8 cellular contexts compared by ENCODE assay signal in genomic region chr1:35268282-35269189, GRCh38.
DNase-seq lines count a peak whose midpoint lies in the region; ATAC-seq and TF ChIP-seq lines count a peak whose summit lies in the region.

Gene ZMYM4, plus strand, starts transcription at chr1:35268709. Its CDS starts 338 bp downstream, at chr1:35269047.

- peak; percentile 54 for TF ChIP-seq POLR2A in GM15510 (IDR thresholded peaks at IDR 0.05; ENCODE audit: borderline replicate concordance, extremely low read depth, insufficient read length)

- DNase-seq in NCI-H1930 (lab: John Stamatoyannopoulos, UW) (peak; percentile 92 to 93), T1000 (lab: John Stamatoyannopoulos, UW) (peak; percentile 92), astrocyte of the hippocampus (ENCODE audit: low read depth, low spot score) (peak; percentile 99), hippocampal formation (lab: John Stamatoyannopoulos, UW) (peak; percentile 84 to 86), retina (peak; percentile 89), cortex of kidney (lab: John Stamatoyannopoulos, UW) (no peak)

- ATAC-seq in HG02943 (IDR thresholded peaks at IDR 0.05; ENCODE audit: low read depth, unreplicated experiment), result peak; percentile 90
